In genomic region chr6:106705156-106705555, GRCh38 we compare ENCODE assay signal across 23 cellular contexts.
"Had no signal": no experiment of that assay in that cellular context is flagged by ENCODE, and none has a peak within 500 bp of the region (broad histone marks: within the 10 kb centered on the region; RNA-seq: fewer than 3 reads in every experiment).

No MANE protein-coding gene starts in this region.

- DNase-seq: effector memory CD8-positive, alpha-beta T cell; esophagus squamous epithelium; foreskin fibroblast; glutamatergic neuron; islet precursor cell; mammary epithelial cell; mucosa of descending colon; natural killer cell; nucleus accumbens; ovary; small intestine; stimulated activated CD4-positive, alpha-beta T cell treated with anti-CD3 and anti-CD28 coated beads, Interleukin-12 subunit alpha, Interleukin-12 subunit beta, amount 100 ng/mL, for 4 hours; stimulated activated naive CD4-positive, alpha-beta T cell treated with Interleukin-2 at 50 U/mL for 16 hours; thyroid gland had no signal

- H3K4me1 ChIP-seq: gastroesophageal sphincter, right atrium auricular region, suprapubic skin had no signal

- FAIRE-seq: small intestine, urothelium cell line had no signal

- H3K27ac ChIP-seq: epithelial cell of prostate, esophagus squamous epithelium, gastroesophageal sphincter, ovary, right atrium auricular region, suprapubic skin, thyroid gland had no signal

- ATAC-seq: effector memory CD8-positive, alpha-beta T cell; gastroesophageal sphincter; left lobe of liver; mucosa of descending colon; natural killer cell had no signal

- H3K4me1 Mint-ChIP-seq: natural killer cell, neural crest cell had no signal

- H3K4me3 ChIP-seq: esophagus squamous epithelium, gastroesophageal sphincter, mucosa of descending colon, ovary, right atrium auricular region, suprapubic skin, thyroid gland had no signal

- H3K36me3 Mint-ChIP-seq: natural killer cell, type B pancreatic cell had no signal

- H3K27me3 ChIP-seq: esophagus squamous epithelium, ovary, right atrium auricular region, suprapubic skin, thyroid gland had no signal

- H3K4me3 Mint-ChIP-seq: dendritic cell treated with granulocyte-macrophage colony-stimulating factor and Interleukin-4, amounts not matched to agents 40 ng/mL and 50 ng/mL, for 4 days; effector memory CD8-positive, alpha-beta T cell; natural killer cell; neural crest cell; type B pancreatic cell had no signal

- H3K9me3 ChIP-seq: esophagus squamous epithelium, ovary, right atrium auricular region, suprapubic skin, thyroid gland had no signal

- H3K27me3 Mint-ChIP-seq: type B pancreatic cell had no signal

- H3K27ac Mint-ChIP-seq: dendritic cell treated with granulocyte-macrophage colony-stimulating factor and Interleukin-4, amounts not matched to agents 40 ng/mL and 50 ng/mL, for 4 days; effector memory CD8-positive, alpha-beta T cell; natural killer cell; type B pancreatic cell had no signal

- H3K36me3 ChIP-seq: esophagus squamous epithelium, gastroesophageal sphincter, ovary, right atrium auricular region, suprapubic skin, thyroid gland had no signal

- H3K9me3 Mint-ChIP-seq: effector memory CD8-positive, alpha-beta T cell; natural killer cell had no signal
